ENCODE assay signal across 8 cellular contexts in genomic region chr7:44104880-44105771, GRCh38. TPM values are rescaled to one million over a fixed set of nuclear protein-coding genes. Genes with fewer than 3 reads are reported as not detected.
DNase-seq lines count a peak whose midpoint lies in the region; ATAC-seq and TF ChIP-seq lines count a peak whose summit lies in the region.

No MANE protein-coding gene starts in this region.

- POLR2A ChIA-PET in naive thymus-derived CD4-positive, alpha-beta T cell (lab: Charles Lee), result interaction anchor here (0.8 to 2.0 kb wide), 6 partner anchors 12 to 52 kb away, joined by 3 to 8 read pairs (median 4); partner anchors contain the start of genes PGAM2 and POLD2

- peak overlapping the region; percentile 65; the same call in 1 of the 2 replicates for H3K9ac ChIP-seq in ES-I3 (ENCODE audit: low read depth, low read length)

- peaks cover 0 to 24% (median 0%) of the 10 kb centered on the region in 5 donors for H3K27me3 Mint-ChIP-seq in naive thymus-derived CD4-positive, alpha-beta T cell

- peaks cover 12% of the 10 kb centered on the region; the same call in 1 of the 2 replicates for H3K4me1 ChIP-seq in ES-I3 (ENCODE audit: insufficient read depth, low read length)
- H3K4me1 ChIP-seq in naive thymus-derived CD4-positive, alpha-beta T cell (ENCODE audit: control insufficient read depth in 2 of 2, insufficient read depth in 2 of 2, low read length in 2 of 2), result no peaks in the 10 kb centered on the region

- DNase-seq in fibroblast of gingiva (ENCODE audit: low read depth), result peak; percentile 92
- peak in 1 of 9 donors; percentile 24 for DNase-seq in naive thymus-derived CD4-positive, alpha-beta T cell
- DNase-seq in GM19240 (ENCODE audit: insufficient read length, low spot score), result no peak
- DNase-seq in activated CD4-positive, CD25-positive, alpha-beta regulatory T cell (lab: John Stamatoyannopoulos, UW), result no peak

- no peaks in the 10 kb centered on the region for H3K9me3 ChIP-seq in ES-I3 (ENCODE audit: control insufficient read depth, insufficient read depth, low read length)
- H3K9me3 ChIP-seq in naive thymus-derived CD4-positive, alpha-beta T cell (ENCODE audit: control insufficient read depth in 2 of 3, low read length in 3 of 3), result no peaks in the 10 kb centered on the region

- H3K27ac Mint-ChIP-seq in naive thymus-derived CD4-positive, alpha-beta T cell, result peak overlapping the region; percentile 55 to 93 (median 89)

- H3K9me3 Mint-ChIP-seq in naive thymus-derived CD4-positive, alpha-beta T cell, result peaks cover 0 to 2% (median 0%) of the 10 kb centered on the region in 11 donors

- CTCF ChIA-PET in naive thymus-derived CD4-positive, alpha-beta T cell (lab: Charles Lee), result no interaction called here

- ATAC-seq in SK-N-SH treated with all-trans-retinoic acid at 6 μM for 48 hours (peak; percentile 59), HG02623 (IDR thresholded peaks at IDR 0.05; ENCODE audit: unreplicated experiment) (no peak), GM19463 (IDR thresholded peaks at IDR 0.05; ENCODE audit: unreplicated experiment) (no peak)
- ATAC-seq in naive thymus-derived CD4-positive, alpha-beta T cell, result peak; percentile 24

- peak overlapping the region; percentile 53 for H3K4me3 ChIP-seq in naive thymus-derived CD4-positive, alpha-beta T cell (ENCODE audit: low read length)

- H3K36me3 Mint-ChIP-seq in naive thymus-derived CD4-positive, alpha-beta T cell, result no peaks in the 10 kb centered on the region

- peaks cover 7 to 28% (median 16%) of the 10 kb centered on the region in 7 donors for H3K4me1 Mint-ChIP-seq in naive thymus-derived CD4-positive, alpha-beta T cell

- H3K36me3 ChIP-seq in ES-I3 (ENCODE audit: insufficient read depth, low read length), result no peaks in the 10 kb centered on the region
- H3K36me3 ChIP-seq in naive thymus-derived CD4-positive, alpha-beta T cell (ENCODE audit: control insufficient read depth in 2 of 3, insufficient read depth in 3 of 3, low read length in 3 of 3), result peaks cover 0 to 22% (median 0%) of the 10 kb centered on the region in 3 experiments

- peak overlapping the region; percentile 72 for H3K27ac ChIP-seq in naive thymus-derived CD4-positive, alpha-beta T cell (ENCODE audit: low read depth, low read length)

- intact Hi-C loops in naive thymus-derived CD4-positive, alpha-beta T cell (cut with micrococcal nuclease), result loop anchor here (1.0 to 2.0 kb wide), 3 partner anchors 18 to 22 kb away; partner anchors contain the start of genes POLD2 (in 2 of the 2) and POLM (in 1 of the 2)

- H3K27me3 ChIP-seq in naive thymus-derived CD4-positive, alpha-beta T cell (ENCODE audit: control insufficient read depth in 2 of 2, insufficient read depth in 2 of 2, low read length in 2 of 2), result no peaks in the 10 kb centered on the region

- peak overlapping the region; percentile 69 to 91 (median 82) for H3K4me3 Mint-ChIP-seq in naive thymus-derived CD4-positive, alpha-beta T cell

TF ChIP-seq in SK-N-SH treated with all-trans-retinoic acid at 6 μM for 48 hours, 23 proteins besides CTCF, POLR2A, EP300 and RAD21 (continues in another document):
- TF ChIP-seq TSHZ2 (CRISPR knock-in tag; IDR thresholded peaks at IDR 0.05) (no peak), OSR1 (CRISPR knock-in tag; IDR thresholded peaks at IDR 0.05) (no peak), CREB5 (CRISPR knock-in tag; IDR thresholded peaks at IDR 0.05; ENCODE audit: low read depth) (no peak), CSRNP3 (CRISPR knock-in tag; IDR thresholded peaks at IDR 0.05) (no peak), PPARA (CRISPR knock-in tag; IDR thresholded peaks at IDR 0.05; ENCODE audit: borderline replicate concordance) (no peak), ESRRG (CRISPR knock-in tag; IDR thresholded peaks at IDR 0.05) (no peak), POU6F1 (CRISPR knock-in tag; IDR thresholded peaks at IDR 0.05; ENCODE audit: borderline replicate concordance, low read depth) (no peak), TOX (CRISPR knock-in tag; IDR thresholded peaks at IDR 0.05; ENCODE audit: borderline replicate concordance) (no peak)

RNA-seq across cellular contexts. Expression of gene AEBP1, which starts 1.0 kb away (rescaled TPM):
- 10 to 100 TPM in 4 of 5 experiments, 1 to 10 TPM in 1; 7.7 to 33.1 (median 27.5) TPM for total RNA-seq in naive thymus-derived CD4-positive, alpha-beta T cell
- polyA plus RNA-seq in naive thymus-derived CD4-positive, alpha-beta T cell, result 10 to 100 TPM in 1 of 2 donors, 1 to 10 TPM in 1; 3.0 to 13.5 TPM

RNA-seq across cellular contexts. Expression of gene POLD2, which starts 18.2 kb away (rescaled TPM):
- total RNA-seq in naive thymus-derived CD4-positive, alpha-beta T cell, result 100 to 1,000 TPM in 1 of 5 experiments, 10 to 100 TPM in 4; 55.1 to 118 (median 69.2) TPM
- polyA plus RNA-seq in naive thymus-derived CD4-positive, alpha-beta T cell, result 10 to 100 TPM; 78.1 to 94.8 TPM

RNA-seq across cellular contexts. Expression of gene POLM, which starts 22.8 kb away (rescaled TPM):
- total RNA-seq in naive thymus-derived CD4-positive, alpha-beta T cell, result 10 to 100 TPM; 33.9 to 77.1 (median 48.9) TPM
- polyA plus RNA-seq in naive thymus-derived CD4-positive, alpha-beta T cell, result 10 to 100 TPM; 18.2 to 20.4 TPM

RNA-seq across cellular contexts. Expression of gene MYL7, which starts 36.0 kb away (rescaled TPM):
- total RNA-seq in naive thymus-derived CD4-positive, alpha-beta T cell, result not detected
- polyA plus RNA-seq in naive thymus-derived CD4-positive, alpha-beta T cell, result not detected

RNA-seq across cellular contexts. Expression of gene PGAM2, which starts 39.8 kb away (rescaled TPM):
- total RNA-seq in naive thymus-derived CD4-positive, alpha-beta T cell, result 1 to 10 TPM in 4 of 5 experiments, under 1 TPM in 1; 0.73 to 3.1 (median 1.8) TPM
- polyA plus RNA-seq in naive thymus-derived CD4-positive, alpha-beta T cell, result not detected

Comparison
In these comparisons a context has a peak if more than half of its experiments do, and no peak if none do; other contexts are left out.
1. ATAC-seq: peak in SK-N-SH treated with all-trans-retinoic acid at 6 μM for 48 hours (single experiment) and naive thymus-derived CD4-positive, alpha-beta T cell (single experiment); none in HG02623 (single experiment) and GM19463 (single experiment).